Comparison of ENCODE assay signal across 8 cellular contexts in the genomic region with DNA sequence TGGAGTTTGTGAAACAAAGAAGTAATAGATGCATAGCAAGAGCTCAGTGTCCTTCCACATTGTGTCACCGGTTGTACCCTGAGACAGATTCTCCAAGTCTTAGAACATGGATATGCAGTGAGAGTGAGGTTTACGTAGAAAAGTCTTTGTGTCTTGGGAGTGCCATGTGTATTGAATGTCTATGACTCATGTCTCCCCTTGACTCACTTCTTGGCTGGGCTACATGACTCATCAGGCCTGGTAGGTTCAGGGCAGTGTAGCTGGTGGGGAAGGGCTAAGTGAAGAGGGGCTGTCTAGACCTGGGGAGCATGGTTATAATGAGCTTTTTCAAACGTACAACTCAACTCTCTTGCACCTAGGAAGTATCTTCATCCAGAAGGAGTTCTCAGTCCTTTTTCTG.
DNase-seq lines count a peak whose midpoint lies in the region; ATAC-seq, FAIRE-seq and TF ChIP-seq lines count a peak whose summit lies in the region.

No MANE protein-coding gene starts in this region.

- H3K4me2 ChIP-seq in SK-N-SH = 0 out of 2 replicates have a peak overlapping the region, but pooled peaks have one; percentile 19

- DNase-seq in activated gamma-delta T cell treated with Interleukin-2 at 50 U/mL for 16 hours (peak; percentile 40), activated gamma-delta T cell (lab: John Stamatoyannopoulos, UW) (no peak), SK-N-SH (peak; percentile 42), astrocyte of the hippocampus (ENCODE audit: low read depth, low spot score) (peak; percentile 97), pancreas (peak in 1 of 6 donors; percentile 41), tibial artery (no peak), hippocampal formation (lab: John Stamatoyannopoulos, UW) (no peak)

- H2AFZ ChIP-seq in SK-N-SH (ENCODE audit: low read depth) = no peak overlapping the region; the same call in 1 of the 2 replicates

- no peak for TF ChIP-seq CTCF in SK-N-SH (IDR thresholded peaks at IDR 0.05)
- no peak for TF ChIP-seq CTCF in pancreas (IDR thresholded peaks at IDR 0.05)
- no peak for TF ChIP-seq CTCF in tibial artery (IDR thresholded peaks at IDR 0.05)

- no peaks in the 10 kb centered on the region for H3K9me2 ChIP-seq in SK-N-SH

- H3K9ac ChIP-seq in SK-N-SH = peak overlapping the region; percentile 59

- H3K9me3 ChIP-seq in SK-N-SH = no peaks in the 10 kb centered on the region
- H3K9me3 ChIP-seq in pancreas = no peaks in the 10 kb centered on the region
- no peaks in the 10 kb centered on the region for H3K9me3 ChIP-seq in tibial artery

- TF ChIP-seq EP300 in SK-N-SH (IDR thresholded peaks at IDR 0.05; ENCODE audit: borderline replicate concordance in 1 of 2, low read depth in 1 of 2, low read length in 1 of 2) = peak in 1 of 2 experiments; percentile 89; a peak in 2 of 4 replicates

- H3K36me3 ChIP-seq in SK-N-SH (replicated peaks in 1 of 2; ENCODE audit: control insufficient read depth in 1 of 2, insufficient read depth in 2 of 2, low read length in 1 of 2) = no peaks in the 10 kb centered on the region
- no peaks in the 10 kb centered on the region for H3K36me3 ChIP-seq in pancreas
- no peaks in the 10 kb centered on the region for H3K36me3 ChIP-seq in tibial artery

- WGBS in SK-N-SH (ENCODE audit: low lambda C conversion rate) = 6% methylated on average over 3 of the region's 3 CpGs
- 83% methylated on average over 3 of the region's 3 CpGs for WGBS in pancreas, 2 donors

- TF ChIP-seq RAD21 in SK-N-SH (IDR thresholded peaks at IDR 0.05; ENCODE audit: low read length) = no peak

- FAIRE-seq in pancreas (lab: Jason Lieb, UNC) = no peak

- CTCF ChIA-PET in SK-N-SH (lab: Yijun Ruan, JAX) = interaction anchor here (1.6 kb wide), 1 partner anchor 28 kb away, joined by 5 read pairs; no protein-coding TSS in a partner anchor

- peaks cover 36% of the 10 kb centered on the region for H3F3A ChIP-seq in SK-N-SH (replicated peaks; ENCODE audit: insufficient read depth)

- H3K4me1 ChIP-seq in SK-N-SH (ENCODE audit: control insufficient read depth in 1 of 2, insufficient read depth in 2 of 2, low read depth in 1 of 2, low read length in 1 of 2) = peaks cover 2 to 30% of the 10 kb centered on the region in 2 experiments
- no peaks in the 10 kb centered on the region for H3K4me1 ChIP-seq in pancreas
- peaks cover 0 to under 1% (median 0%) of the 10 kb centered on the region in 4 donors for H3K4me1 ChIP-seq in tibial artery

- H3K4me3 ChIP-seq in SK-N-SH (ENCODE audit: low read depth in 2 of 2, low read length in 1 of 2) (no peak overlapping the region), pancreas (no peak overlapping the region), tibial artery (no peak overlapping the region)

- ATAC-seq in pancreas (peak in 3 of 4 donors; percentile 67 to 88 (median 80)), HG02623 (IDR thresholded peaks at IDR 0.05; ENCODE audit: unreplicated experiment) (no peak)

- H3K79me2 ChIP-seq in SK-N-SH (ENCODE audit: insufficient read depth) = no peaks in the 10 kb centered on the region

- H4K20me1 ChIP-seq in SK-N-SH (ENCODE audit: insufficient read depth) = no peaks in the 10 kb centered on the region

- intact Hi-C loops in pancreas (cut with DNase I) (no loop called here), tibial artery (cut with DNase I; ENCODE audit: low total_unique reads) (no loop called here)

- H3K27me3 ChIP-seq in SK-N-SH (ENCODE audit: insufficient read depth) (no peaks in the 10 kb centered on the region), pancreas (no peaks in the 10 kb centered on the region), tibial artery (no peaks in the 10 kb centered on the region)

- H3K27ac ChIP-seq in SK-N-SH (ENCODE audit: low read depth in 2 of 2, low read length in 1 of 2) (peak overlapping the region; percentile 30 to 98; a peak in 3 of 4 replicates), pancreas (no peak overlapping the region), tibial artery (no peak overlapping the region)

- POLR2A ChIA-PET in SK-N-SH (lab: Yijun Ruan, JAX) = no interaction called here

TF ChIP-seq in SK-N-SH, 30 proteins besides CTCF, POLR2A, EP300 and RAD21:
- TF ChIP-seq TCF12 (IDR thresholded peaks at IDR 0.05) (peak; percentile 90), PBX3 (IDR thresholded peaks at IDR 0.05) (peak; percentile 67), NFIC (IDR thresholded peaks at IDR 0.05; ENCODE audit: borderline replicate concordance) (peak; percentile 82), TEAD4 (IDR thresholded peaks at IDR 0.05; ENCODE audit: borderline replicate concordance, insufficient read depth) (no peak), FOXM1 (IDR thresholded peaks at IDR 0.05; ENCODE audit: low read depth) (no peak), SMC3 (IDR thresholded peaks at IDR 0.05; ENCODE audit: low read depth, low read length) (no peak), MEF2A (IDR thresholded peaks at IDR 0.05; ENCODE audit: borderline replicate concordance, low read depth) (peak; percentile 22; the same call in 1 of the 2 replicates), RXRA (IDR thresholded peaks at IDR 0.05; ENCODE audit: borderline replicate concordance, low read depth) (peak; percentile 77; the same call in 1 of the 2 replicates), YY1 (IDR thresholded peaks at IDR 0.05; ENCODE audit: low read depth) (no peak), POLR2AphosphoS5 (IDR thresholded peaks at IDR 0.05; ENCODE audit: low read depth, low read length) (peak; percentile 80; the same call in 1 of the 2 replicates), JUND (IDR thresholded peaks at IDR 0.05) (peak; percentile 99), MAX (IDR thresholded peaks at IDR 0.05; ENCODE audit: low read depth) (peak; percentile 88), FOSL2 (IDR thresholded peaks at IDR 0.05; ENCODE audit: borderline replicate concordance, low read depth) (peak; percentile 100)
- TF ChIP-seq, protein P1, sequence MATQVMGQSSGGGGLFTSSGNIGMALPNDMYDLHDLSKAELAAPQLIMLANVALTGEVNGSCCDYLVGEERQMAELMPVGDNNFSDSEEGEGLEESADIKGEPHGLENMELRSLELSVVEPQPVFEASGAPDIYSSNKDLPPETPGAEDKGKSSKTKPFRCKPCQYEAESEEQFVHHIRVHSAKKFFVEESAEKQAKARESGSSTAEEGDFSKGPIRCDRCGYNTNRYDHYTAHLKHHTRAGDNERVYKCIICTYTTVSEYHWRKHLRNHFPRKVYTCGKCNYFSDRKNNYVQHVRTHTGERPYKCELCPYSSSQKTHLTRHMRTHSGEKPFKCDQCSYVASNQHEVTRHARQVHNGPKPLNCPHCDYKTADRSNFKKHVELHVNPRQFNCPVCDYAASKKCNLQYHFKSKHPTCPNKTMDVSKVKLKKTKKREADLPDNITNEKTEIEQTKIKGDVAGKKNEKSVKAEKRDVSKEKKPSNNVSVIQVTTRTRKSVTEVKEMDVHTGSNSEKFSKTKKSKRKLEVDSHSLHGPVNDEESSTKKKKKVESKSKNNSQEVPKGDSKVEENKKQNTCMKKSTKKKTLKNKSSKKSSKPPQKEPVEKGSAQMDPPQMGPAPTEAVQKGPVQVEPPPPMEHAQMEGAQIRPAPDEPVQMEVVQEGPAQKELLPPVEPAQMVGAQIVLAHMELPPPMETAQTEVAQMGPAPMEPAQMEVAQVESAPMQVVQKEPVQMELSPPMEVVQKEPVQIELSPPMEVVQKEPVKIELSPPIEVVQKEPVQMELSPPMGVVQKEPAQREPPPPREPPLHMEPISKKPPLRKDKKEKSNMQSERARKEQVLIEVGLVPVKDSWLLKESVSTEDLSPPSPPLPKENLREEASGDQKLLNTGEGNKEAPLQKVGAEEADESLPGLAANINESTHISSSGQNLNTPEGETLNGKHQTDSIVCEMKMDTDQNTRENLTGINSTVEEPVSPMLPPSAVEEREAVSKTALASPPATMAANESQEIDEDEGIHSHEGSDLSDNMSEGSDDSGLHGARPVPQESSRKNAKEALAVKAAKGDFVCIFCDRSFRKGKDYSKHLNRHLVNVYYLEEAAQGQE (IDR thresholded peaks at IDR 0.05; ENCODE audit: low read depth, low read length) = 0 out of 2 replicates have a peak, but pooled peaks have one; percentile 51
- TF ChIP-seq, protein P2, sequence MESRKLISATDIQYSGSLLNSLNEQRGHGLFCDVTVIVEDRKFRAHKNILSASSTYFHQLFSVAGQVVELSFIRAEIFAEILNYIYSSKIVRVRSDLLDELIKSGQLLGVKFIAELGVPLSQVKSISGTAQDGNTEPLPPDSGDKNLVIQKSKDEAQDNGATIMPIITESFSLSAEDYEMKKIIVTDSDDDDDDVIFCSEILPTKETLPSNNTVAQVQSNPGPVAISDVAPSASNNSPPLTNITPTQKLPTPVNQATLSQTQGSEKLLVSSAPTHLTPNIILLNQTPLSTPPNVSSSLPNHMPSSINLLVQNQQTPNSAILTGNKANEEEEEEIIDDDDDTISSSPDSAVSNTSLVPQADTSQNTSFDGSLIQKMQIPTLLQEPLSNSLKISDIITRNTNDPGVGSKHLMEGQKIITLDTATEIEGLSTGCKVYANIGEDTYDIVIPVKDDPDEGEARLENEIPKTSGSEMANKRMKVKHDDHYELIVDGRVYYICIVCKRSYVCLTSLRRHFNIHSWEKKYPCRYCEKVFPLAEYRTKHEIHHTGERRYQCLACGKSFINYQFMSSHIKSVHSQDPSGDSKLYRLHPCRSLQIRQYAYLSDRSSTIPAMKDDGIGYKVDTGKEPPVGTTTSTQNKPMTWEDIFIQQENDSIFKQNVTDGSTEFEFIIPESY (IDR thresholded peaks at IDR 0.05; ENCODE audit: borderline replicate concordance, low read depth) = peak; percentile 73; the same call in 1 of the 2 replicates
- TF ChIP-seq, protein P3, sequence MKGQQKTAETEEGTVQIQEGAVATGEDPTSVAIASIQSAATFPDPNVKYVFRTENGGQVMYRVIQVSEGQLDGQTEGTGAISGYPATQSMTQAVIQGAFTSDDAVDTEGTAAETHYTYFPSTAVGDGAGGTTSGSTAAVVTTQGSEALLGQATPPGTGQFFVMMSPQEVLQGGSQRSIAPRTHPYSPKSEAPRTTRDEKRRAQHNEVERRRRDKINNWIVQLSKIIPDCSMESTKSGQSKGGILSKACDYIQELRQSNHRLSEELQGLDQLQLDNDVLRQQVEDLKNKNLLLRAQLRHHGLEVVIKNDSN (IDR thresholded peaks at IDR 0.05; ENCODE audit: borderline replicate concordance, low read depth) = no peak

Comparison
In these comparisons a context has a peak if more than half of its experiments do, and no peak if none do; other contexts are left out.
1. DNase-seq: peak in activated gamma-delta T cell treated with Interleukin-2 at 50 U/mL for 16 hours (single experiment), SK-N-SH (single experiment) and astrocyte of the hippocampus (single experiment); none in activated gamma-delta T cell (single experiment), tibial artery (0 of 2) and hippocampal formation (0 of 2).
2. H3K27ac ChIP-seq: peak in SK-N-SH (2 of 2); none in pancreas (0 of 4) and tibial artery (0 of 2).